20 cellular contexts compared by ENCODE assay signal in genomic region chr9:127056446-127056845, GRCh38.
"Had no signal": no experiment of that assay in that cellular context is flagged by ENCODE, and none has a peak within 500 bp of the region (broad histone marks: within the 10 kb centered on the region; RNA-seq: fewer than 3 reads in every experiment).

No MANE protein-coding gene starts in this region.

- H3K36me3 ChIP-seq: colonic mucosa, gastroesophageal sphincter, ovary, right atrium auricular region, sigmoid colon, thyroid gland, upper lobe of left lung, uterus had no signal

- H3K9me3 ChIP-seq: colonic mucosa, gastroesophageal sphincter, mucosa of descending colon, ovary, right atrium auricular region, sigmoid colon, stomach, thyroid gland, upper lobe of left lung, uterus had no signal

- H3K4me1 ChIP-seq: colonic mucosa had no signal

- DNase-seq: colonic mucosa; dermis blood vessel endothelial cell; effector CD4-positive, alpha-beta T cell; kidney; left colon; mucosa of descending colon; naive thymus-derived CD8-positive, alpha-beta T cell; ovary; sigmoid colon; stimulated activated CD4-positive, alpha-beta T cell treated with anti-CD3 and anti-CD28 coated beads, Interleukin-2, amount 100 ng/mL, for 24 hours; stimulated activated CD4-positive, alpha-beta T cell treated with anti-CD3 and anti-CD28 coated beads, Interleukin-4, amount 100 ng/mL, for 4 hours; stimulated activated naive B cell treated with anti-CD40 and anti-IgM and Interleukin-4, amounts not matched to agents 10 μg/mL and 1 μg/mL and 100 μg/mL, for 72 hours; stomach; thyroid gland; upper lobe of left lung; uterus had no signal

- H3K27ac ChIP-seq: colonic mucosa, hepatocyte, ovary, sigmoid colon, thyroid gland, uterus had no signal

- H3K4me3 ChIP-seq: colonic mucosa, gastroesophageal sphincter, hepatocyte, mucosa of descending colon, ovary, right atrium auricular region, sigmoid colon, skin epidermis, stomach, thyroid gland, upper lobe of left lung, uterus had no signal

- ATAC-seq: gastroesophageal sphincter; left colon; mucosa of descending colon; naive thymus-derived CD8-positive, alpha-beta T cell; stimulated activated naive B cell treated with anti-CD40 and anti-IgM and Interleukin-4, amounts not matched to agents 10 μg/mL and 1 μg/mL and 100 μg/mL, for 72 hours had no signal

- H3K27me3 Mint-ChIP-seq: naive thymus-derived CD8-positive, alpha-beta T cell; stimulated activated naive B cell treated with anti-CD40 and anti-IgM and Interleukin-4, amounts not matched to agents 10 μg/mL and 1 μg/mL and 100 μg/mL, for 72 hours had no signal

- H3K27ac Mint-ChIP-seq: stimulated activated naive B cell treated with anti-CD40 and anti-IgM and Interleukin-4, amounts not matched to agents 10 μg/mL and 1 μg/mL and 100 μg/mL, for 72 hours had no signal

- H3K27me3 ChIP-seq: colonic mucosa, gastroesophageal sphincter, hepatocyte, ovary, right atrium auricular region, sigmoid colon, stomach, thyroid gland, upper lobe of left lung, uterus had no signal

- H3K4me3 Mint-ChIP-seq: naive thymus-derived CD8-positive, alpha-beta T cell; stimulated activated naive B cell treated with anti-CD40 and anti-IgM and Interleukin-4, amounts not matched to agents 10 μg/mL and 1 μg/mL and 100 μg/mL, for 72 hours had no signal

- H3K9me3 Mint-ChIP-seq: naive thymus-derived CD8-positive, alpha-beta T cell; stimulated activated naive B cell treated with anti-CD40 and anti-IgM and Interleukin-4, amounts not matched to agents 10 μg/mL and 1 μg/mL and 100 μg/mL, for 72 hours had no signal
